Comparison of ENCODE assay signal across 18 cellular contexts in genomic region chr11:106234794-106235193, GRCh38.
DNase-seq lines count a peak whose midpoint lies in the region; ATAC-seq, FAIRE-seq and TF ChIP-seq lines count a peak whose summit lies in the region.
"Had no signal": no experiment of that assay in that cellular context is flagged by ENCODE, and none has a peak within 500 bp of the region (broad histone marks: within the 10 kb centered on the region; RNA-seq: fewer than 3 reads in every experiment).

No MANE protein-coding gene starts in this region.

- POLR2A ChIA-PET in GM12878 (lab: Charles Lee), result interaction anchor here (0.5 kb wide), 1 partner anchor 1634 kb away, joined by 3 read pairs; no protein-coding TSS in a partner anchor

- H3K27ac ChIP-seq in DND-41 (ENCODE audit: low read length) (no peak overlapping the region), GM12878 (ENCODE audit: control insufficient read depth, insufficient read depth) (no peak overlapping the region), heart left ventricle (no peak overlapping the region)
- H3K27ac ChIP-seq: C4-2B had no signal

- CTCF ChIA-PET in GM12878 (lab: Yijun Ruan, JAX), result no interaction called here

- RAD21 ChIA-PET in GM12878 (lab: Charles Lee; ENCODE audit: unreplicated experiment), result interaction anchor here (1.2 kb wide), 1 partner anchor 11 kb away, joined by 3 read pairs; no protein-coding TSS in a partner anchor

- H3K4me1 ChIP-seq in DND-41 (ENCODE audit: insufficient read depth, low read length) (no peaks in the 10 kb centered on the region), GM12878 (ENCODE audit: control insufficient read depth, insufficient read depth, low read length) (no peaks in the 10 kb centered on the region), heart left ventricle (no peaks in the 10 kb centered on the region)

- 7% methylated on average over 3 of the region's 3 CpGs for WGBS in GM12878 (ENCODE audit: insufficient coverage, insufficient replicate concordance, low lambda C conversion rate, missing lambda C conversion rate)
- WGBS in heart left ventricle, 4 donors, result 77 to 81% (median 77%) methylated on average over 3 of the region's 3 CpGs

- H3K79me2 ChIP-seq in DND-41 (ENCODE audit: insufficient read depth, low read length), result no peaks in the 10 kb centered on the region
- H3K79me2 ChIP-seq in GM12878 (ENCODE audit: control insufficient read depth, insufficient read depth, low read length), result no peaks in the 10 kb centered on the region

- H3K9ac ChIP-seq in DND-41 (ENCODE audit: low read depth, low read length) (no peak overlapping the region), GM12878 (ENCODE audit: control insufficient read depth, insufficient read depth, low read length) (no peak overlapping the region)

- SMC1A ChIA-PET in GM12878 (lab: Charles Lee; ENCODE audit: uncharacterized antibody, unreplicated experiment), result interaction anchor here (1.7 kb wide), 1 partner anchor 8 kb away, joined by 7 read pairs; no protein-coding TSS in a partner anchor

- no peaks in the 10 kb centered on the region for H4K20me1 ChIP-seq in DND-41 (ENCODE audit: insufficient read depth, low read length)
- H4K20me1 ChIP-seq in GM12878 (ENCODE audit: control insufficient read depth, insufficient read depth), result no peaks in the 10 kb centered on the region

- no TSS peak for BruUV-seq in GM12878 (replicated peaks; lab: Mats Ljungman, UMichigan)

- no peak overlapping the region for H3K4me2 ChIP-seq in DND-41 (ENCODE audit: insufficient read depth, low read length)
- H3K4me2 ChIP-seq in GM12878 (ENCODE audit: control insufficient read depth, insufficient read depth), result 0 out of 2 replicates have a peak overlapping the region, but pooled peaks have one; percentile 20

- TF ChIP-seq CTCF in DND-41 (IDR thresholded peaks at IDR 0.05; ENCODE audit: borderline replicate concordance, extremely low read depth, low read length, poor library complexity, severe bottlenecking), result no peak
- TF ChIP-seq CTCF in GM12878 (IDR thresholded peaks at IDR 0.05 in 2 of 3, conservative IDR thresholded peaks at IDR 0.05 in 1 of 3; ENCODE audit: control insufficient read depth in 2 of 3, extremely low read depth in 1 of 3, insufficient read depth in 1 of 3, low read depth in 3 of 3, low read length in 3 of 3), result no peak
- no peak for TF ChIP-seq CTCF in heart left ventricle (IDR thresholded peaks at IDR 0.05)

- H3K27me3 ChIP-seq in DND-41 (ENCODE audit: insufficient read depth, low read length, poor library complexity) (no peaks in the 10 kb centered on the region), GM12878 (replicated peaks in 1 of 2; ENCODE audit: control insufficient read depth in 2 of 2, insufficient read depth in 2 of 2, low read length in 1 of 2) (no peaks in the 10 kb centered on the region), heart left ventricle (no peaks in the 10 kb centered on the region)

- TF ChIP-seq POLR2A in GM12878 (IDR thresholded peaks at IDR 0.05; ENCODE audit: low read depth, low read length), result no peak
- TF ChIP-seq POLR2A in heart left ventricle (IDR thresholded peaks at IDR 0.05), result no peak

- intact Hi-C loops in GM12878 (cut with micrococcal nuclease; ENCODE audit: unreplicated experiment) (loop anchor here (10.0 kb wide), 2 partner anchors 150 to 810 kb away; no protein-coding TSS in a partner anchor), heart left ventricle (cut with DNase I) (no loop called here)

- in situ Hi-C loops in GM12878 (cut with MboI), result no loop called here

- H3K36me3 ChIP-seq in DND-41 (ENCODE audit: insufficient read depth, low read length), result no peaks in the 10 kb centered on the region
- H3K36me3 ChIP-seq in GM12878 (ENCODE audit: control insufficient read depth in 2 of 2, insufficient read depth in 2 of 2, low read length in 1 of 2), result no peaks in the 10 kb centered on the region
- no peaks in the 10 kb centered on the region for H3K36me3 ChIP-seq in heart left ventricle

- DNase-seq in DND-41, result no peak
- DNase-seq in GM12878 (ENCODE audit: low read depth, low spot score), result peak; percentile 33
- no peak for DNase-seq in heart left ventricle
- DNase-seq: 8988T; CD8-positive, alpha-beta T cell; COR-L47; DMS153; DMS79 treated with DMSO at 0.1 percent for 48 hours; GF-D8; HCEC 1CT; HFFc6; KG1 had no signal

- peak overlapping the region; percentile 27; the same call in 1 of the 2 replicates for H2AFZ ChIP-seq in DND-41 (ENCODE audit: low read depth, low read length)
- H2AFZ ChIP-seq in GM12878 (ENCODE audit: control insufficient read depth, low read depth, low read length), result no peak overlapping the region

- H3K4me3 ChIP-seq in DND-41 (ENCODE audit: low read depth in 1 of 2, low read length in 2 of 2) (no peak overlapping the region), GM12878 (no peak overlapping the region), heart left ventricle (no peak overlapping the region)

- TF ChIP-seq EP300 in GM12878 (IDR thresholded peaks at IDR 0.05; ENCODE audit: borderline replicate concordance in 1 of 2, control insufficient read depth in 1 of 2, low read depth in 2 of 2, low read length in 2 of 2), result no peak

- TF ChIP-seq RAD21 in GM12878 (IDR thresholded peaks at IDR 0.05; ENCODE audit: insufficient read depth, low read depth, low read length), result no peak

- FAIRE-seq in GM12878 (lab: Jason Lieb, UNC), result no peak
- FAIRE-seq: D721Med had no signal

- no peak for ATAC-seq in DND-41 (ENCODE audit: insufficient read depth, low read depth)
- ATAC-seq in GM21360 (IDR thresholded peaks at IDR 0.05; ENCODE audit: unreplicated experiment), result peak; percentile 58
- ATAC-seq in HG03159 (IDR thresholded peaks at IDR 0.05; ENCODE audit: unreplicated experiment), result peak; percentile 39
- ATAC-seq in GM12878, result peak; percentile 72
- ATAC-seq in heart left ventricle, result no peak
- ATAC-seq in SK-N-SH treated with all-trans-retinoic acid at 6 μM for 48 hours, result no peak
- ATAC-seq in GM19455 (IDR thresholded peaks at IDR 0.05; ENCODE audit: unreplicated experiment), result no peak
- ATAC-seq: CD8-positive, alpha-beta T cell had no signal

- H3K9me3 ChIP-seq in DND-41 (ENCODE audit: insufficient read depth, low read length, severe bottlenecking) (peaks cover 5% of the 10 kb centered on the region), GM12878 (replicated peaks; ENCODE audit: control insufficient read depth, insufficient read depth, low read length) (no peaks in the 10 kb centered on the region; the same call in 1 of the 3 replicates), heart left ventricle (peaks cover 0 to 12% (median 3%) of the 10 kb centered on the region in 12 donors)

TF ChIP-seq in GM12878, 131 proteins besides CTCF, POLR2A, EP300 and RAD21 (continues in another document):
- TF ChIP-seq, protein P1, sequence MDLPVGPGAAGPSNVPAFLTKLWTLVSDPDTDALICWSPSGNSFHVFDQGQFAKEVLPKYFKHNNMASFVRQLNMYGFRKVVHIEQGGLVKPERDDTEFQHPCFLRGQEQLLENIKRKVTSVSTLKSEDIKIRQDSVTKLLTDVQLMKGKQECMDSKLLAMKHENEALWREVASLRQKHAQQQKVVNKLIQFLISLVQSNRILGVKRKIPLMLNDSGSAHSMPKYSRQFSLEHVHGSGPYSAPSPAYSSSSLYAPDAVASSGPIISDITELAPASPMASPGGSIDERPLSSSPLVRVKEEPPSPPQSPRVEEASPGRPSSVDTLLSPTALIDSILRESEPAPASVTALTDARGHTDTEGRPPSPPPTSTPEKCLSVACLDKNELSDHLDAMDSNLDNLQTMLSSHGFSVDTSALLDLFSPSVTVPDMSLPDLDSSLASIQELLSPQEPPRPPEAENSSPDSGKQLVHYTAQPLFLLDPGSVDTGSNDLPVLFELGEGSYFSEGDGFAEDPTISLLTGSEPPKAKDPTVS (IDR thresholded peaks at IDR 0.05; ENCODE audit: low read depth, low read length), result no peak
- TF ChIP-seq MTA2 (IDR thresholded peaks at IDR 0.05; ENCODE audit: low read depth) (peak; percentile 56; the same call in 1 of the 2 replicates), IKZF1 (conservative IDR thresholded peaks at IDR 0.05) (peak; percentile 14; the same call in 1 of the 2 replicates), FOXK2 (IDR thresholded peaks at IDR 0.05) (no peak), CHD2 (IDR thresholded peaks at IDR 0.05; ENCODE audit: borderline replicate concordance, low read depth, low read length) (no peak), ESRRA (IDR thresholded peaks at IDR 0.05; ENCODE audit: low read length) (no peak), NFIC (IDR thresholded peaks at IDR 0.05; ENCODE audit: low read depth, low read length) (no peak), MEF2B (IDR thresholded peaks at IDR 0.05; ENCODE audit: partially characterized antibody, poor library complexity, severe bottlenecking) (peak; percentile 26)

TF ChIP-seq in SK-N-SH treated with all-trans-retinoic acid at 6 μM for 48 hours, 23 proteins besides CTCF, POLR2A, EP300 and RAD21 (continues in another document):
- TF ChIP-seq SNAI2 (CRISPR knock-in tag; IDR thresholded peaks at IDR 0.05) (no peak), ZNF70 (CRISPR knock-in tag; IDR thresholded peaks at IDR 0.05) (no peak)
- TF ChIP-seq, protein P2, sequence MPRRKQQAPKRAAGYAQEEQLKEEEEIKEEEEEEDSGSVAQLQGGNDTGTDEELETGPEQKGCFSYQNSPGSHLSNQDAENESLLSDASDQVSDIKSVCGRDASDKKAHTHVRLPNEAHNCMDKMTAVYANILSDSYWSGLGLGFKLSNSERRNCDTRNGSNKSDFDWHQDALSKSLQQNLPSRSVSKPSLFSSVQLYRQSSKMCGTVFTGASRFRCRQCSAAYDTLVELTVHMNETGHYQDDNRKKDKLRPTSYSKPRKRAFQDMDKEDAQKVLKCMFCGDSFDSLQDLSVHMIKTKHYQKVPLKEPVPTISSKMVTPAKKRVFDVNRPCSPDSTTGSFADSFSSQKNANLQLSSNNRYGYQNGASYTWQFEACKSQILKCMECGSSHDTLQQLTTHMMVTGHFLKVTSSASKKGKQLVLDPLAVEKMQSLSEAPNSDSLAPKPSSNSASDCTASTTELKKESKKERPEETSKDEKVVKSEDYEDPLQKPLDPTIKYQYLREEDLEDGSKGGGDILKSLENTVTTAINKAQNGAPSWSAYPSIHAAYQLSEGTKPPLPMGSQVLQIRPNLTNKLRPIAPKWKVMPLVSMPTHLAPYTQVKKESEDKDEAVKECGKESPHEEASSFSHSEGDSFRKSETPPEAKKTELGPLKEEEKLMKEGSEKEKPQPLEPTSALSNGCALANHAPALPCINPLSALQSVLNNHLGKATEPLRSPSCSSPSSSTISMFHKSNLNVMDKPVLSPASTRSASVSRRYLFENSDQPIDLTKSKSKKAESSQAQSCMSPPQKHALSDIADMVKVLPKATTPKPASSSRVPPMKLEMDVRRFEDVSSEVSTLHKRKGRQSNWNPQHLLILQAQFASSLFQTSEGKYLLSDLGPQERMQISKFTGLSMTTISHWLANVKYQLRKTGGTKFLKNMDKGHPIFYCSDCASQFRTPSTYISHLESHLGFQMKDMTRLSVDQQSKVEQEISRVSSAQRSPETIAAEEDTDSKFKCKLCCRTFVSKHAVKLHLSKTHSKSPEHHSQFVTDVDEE (CRISPR knock-in tag; IDR thresholded peaks at IDR 0.05), result no peak

Comparison
In these comparisons a context has a peak if more than half of its experiments do, and no peak if none do; other contexts are left out.
1. ATAC-seq: peak in GM21360 (single experiment), HG03159 (single experiment) and GM12878 (single experiment); none in DND-41 (single experiment), heart left ventricle (0 of 4), SK-N-SH treated with all-trans-retinoic acid at 6 μM for 48 hours (single experiment) and GM19455 (single experiment).